11 cellular contexts compared by ENCODE assay signal in genomic region chr1:218473527-218473926, GRCh38.
A peak's percentile ranks its signal among the peaks of the same experiment; 100 is the strongest.
DNase-seq lines count a peak whose midpoint lies in the region; ATAC-seq, FAIRE-seq and TF ChIP-seq lines count a peak whose summit lies in the region.
"Had no signal": no experiment of that assay in that cellular context is flagged by ENCODE, and none has a peak within 500 bp of the region (broad histone marks: within the 10 kb centered on the region; RNA-seq: fewer than 3 reads in every experiment).

No MANE protein-coding gene starts in this region.

- intact Hi-C loops in left ventricle myocardium inferior (cut with micrococcal nuclease) (no loop called here), Right ventricle myocardium superior (cut with DNase I) (no loop called here), GM12878 (cut with micrococcal nuclease; ENCODE audit: unreplicated experiment) (no loop called here), adrenal gland (cut with DNase I) (no loop called here)

- no peaks in the 10 kb centered on the region for H4K20me1 ChIP-seq in GM12878 (ENCODE audit: control insufficient read depth, insufficient read depth)

- H3K4me1 ChIP-seq in left ventricle myocardium inferior (peaks cover 29% of the 10 kb centered on the region), GM12878 (ENCODE audit: control insufficient read depth, insufficient read depth, low read length) (no peaks in the 10 kb centered on the region), adrenal gland (replicated peaks in 1 of 2) (no peaks in the 10 kb centered on the region)

- no peak for TF ChIP-seq RAD21 in GM12878 (IDR thresholded peaks at IDR 0.05; ENCODE audit: insufficient read depth, low read depth, low read length)

- no peaks in the 10 kb centered on the region for H3K36me3 ChIP-seq in left ventricle myocardium inferior
- no peaks in the 10 kb centered on the region for H3K36me3 ChIP-seq in GM12878 (ENCODE audit: control insufficient read depth in 2 of 2, insufficient read depth in 2 of 2, low read length in 1 of 2)
- no peaks in the 10 kb centered on the region for H3K36me3 ChIP-seq in adrenal gland (replicated peaks in 1 of 2)

- H3K27ac ChIP-seq in left ventricle myocardium inferior (replicated peaks) (peak overlapping the region; percentile 36), GM12878 (ENCODE audit: control insufficient read depth, insufficient read depth) (no peak overlapping the region), adrenal gland (no peak overlapping the region)

- TF ChIP-seq CTCF in left ventricle myocardium inferior (IDR thresholded peaks at IDR 0.05; ENCODE audit: borderline replicate concordance): no peak
- TF ChIP-seq CTCF in GM12878 (IDR thresholded peaks at IDR 0.05 in 2 of 3, conservative IDR thresholded peaks at IDR 0.05 in 1 of 3; ENCODE audit: control insufficient read depth in 2 of 3, extremely low read depth in 1 of 3, insufficient read depth in 1 of 3, low read depth in 3 of 3, low read length in 3 of 3): no peak
- no peak for TF ChIP-seq CTCF in adrenal gland (IDR thresholded peaks at IDR 0.05)

- DNase-seq in left ventricle myocardium inferior (no peak), Right ventricle myocardium superior (no peak), GM12878 (ENCODE audit: low read depth, low spot score) (no peak), SIG-M5 (lab: John Stamatoyannopoulos, UW) (no peak), cerebellum (ENCODE audit: low spot score) (no peak), adrenal gland (no peak)
- no peak for DNase-seq in activated naive CD4-positive, alpha-beta T cell treated with anti-CD3 and anti-CD28 coated beads, Interleukin-2, amount 50 U/mL, for 16 hours
- DNase-seq: AML-193, immature natural killer cell had no signal

- H3K27me3 ChIP-seq in left ventricle myocardium inferior (ENCODE audit: low read depth) (no peaks in the 10 kb centered on the region), GM12878 (replicated peaks in 1 of 2; ENCODE audit: control insufficient read depth in 2 of 2, insufficient read depth in 2 of 2, low read length in 1 of 2) (no peaks in the 10 kb centered on the region), adrenal gland (no peaks in the 10 kb centered on the region)

- 2% methylated on average over 2 of the region's 2 CpGs for WGBS in GM12878 (ENCODE audit: insufficient coverage, insufficient replicate concordance, low lambda C conversion rate, missing lambda C conversion rate)
- 67 to 83% (median 77%) methylated on average over 2 of the region's 2 CpGs for WGBS in adrenal gland, 4 donors

- no peaks in the 10 kb centered on the region for H3K79me2 ChIP-seq in GM12878 (ENCODE audit: control insufficient read depth, insufficient read depth, low read length)

- H3K4me3 ChIP-seq in left ventricle myocardium inferior (no peak overlapping the region), GM12878 (no peak overlapping the region), adrenal gland (no peak overlapping the region)

- no peak for TF ChIP-seq EP300 in GM12878 (IDR thresholded peaks at IDR 0.05; ENCODE audit: borderline replicate concordance in 1 of 2, control insufficient read depth in 1 of 2, low read depth in 2 of 2, low read length in 2 of 2)

- CTCF ChIA-PET in GM12878 (lab: Yijun Ruan, JAX): no interaction called here

- BruUV-seq in GM12878 (replicated peaks; lab: Mats Ljungman, UMichigan): no TSS peak

- H2AFZ ChIP-seq in GM12878 (ENCODE audit: control insufficient read depth, low read depth, low read length): no peak overlapping the region

- ATAC-seq in Right ventricle myocardium superior (ENCODE audit: poor library complexity) (no peak), HG03469 (IDR thresholded peaks at IDR 0.05; ENCODE audit: unreplicated experiment) (peak; percentile 71), GM12878 (peak; percentile 57)

- H3K9ac ChIP-seq in GM12878 (ENCODE audit: control insufficient read depth, insufficient read depth, low read length): no peak overlapping the region

- no peak for FAIRE-seq in GM12878 (lab: Jason Lieb, UNC)
- FAIRE-seq: bronchial epithelial cell had no signal

- no peak overlapping the region for H3K4me2 ChIP-seq in GM12878 (ENCODE audit: control insufficient read depth, insufficient read depth)

- SMC1A ChIA-PET in GM12878 (lab: Charles Lee; ENCODE audit: uncharacterized antibody, unreplicated experiment): no interaction called here

- TF ChIP-seq POLR2A in GM12878 (IDR thresholded peaks at IDR 0.05; ENCODE audit: low read depth, low read length) (no peak), adrenal gland (IDR thresholded peaks at IDR 0.05) (no peak)

- in situ Hi-C loops in GM12878 (cut with MboI): no loop called here

- RAD21 ChIA-PET in GM12878 (lab: Charles Lee; ENCODE audit: unreplicated experiment): no interaction called here

- POLR2A ChIA-PET in GM12878 (lab: Charles Lee): no interaction called here

- H3K9me3 ChIP-seq in left ventricle myocardium inferior (replicated peaks) (no peaks in the 10 kb centered on the region), GM12878 (replicated peaks; ENCODE audit: control insufficient read depth, insufficient read depth, low read length) (no peaks in the 10 kb centered on the region), adrenal gland (replicated peaks in 1 of 3) (no peaks in the 10 kb centered on the region)

TF ChIP-seq in GM12878, 131 proteins besides CTCF, POLR2A, EP300 and RAD21:
- no peak for TF ChIP-seq MYB (IDR thresholded peaks at IDR 0.05; ENCODE audit: borderline replicate concordance, low read depth, low read length)
- no peak for TF ChIP-seq EGR1 (IDR thresholded peaks at IDR 0.05; ENCODE audit: borderline replicate concordance in 1 of 2, low read depth in 2 of 2, low read length in 2 of 2)
- TF ChIP-seq MEF2B (IDR thresholded peaks at IDR 0.05; ENCODE audit: partially characterized antibody, poor library complexity, severe bottlenecking): no peak
- TF ChIP-seq KLF5 (IDR thresholded peaks at IDR 0.05; ENCODE audit: partially characterized antibody): no peak
- no peak for TF ChIP-seq KDM1A (IDR thresholded peaks at IDR 0.05; ENCODE audit: borderline replicate concordance)
- TF ChIP-seq USF2 (IDR thresholded peaks at IDR 0.05; ENCODE audit: borderline replicate concordance, low read depth, low read length): no peak
- TF ChIP-seq SUZ12 (IDR thresholded peaks at IDR 0.05; ENCODE audit: unreplicated experiment): no peak
- no peak for TF ChIP-seq ASH2L (IDR thresholded peaks at IDR 0.05; ENCODE audit: borderline replicate concordance, low read depth)
- no peak for TF ChIP-seq RB1 (IDR thresholded peaks at IDR 0.05; ENCODE audit: borderline replicate concordance)
- TF ChIP-seq ETV6 (conservative IDR thresholded peaks at IDR 0.05 in 1 of 2, IDR thresholded peaks at IDR 0.05 in 1 of 2; ENCODE audit: borderline replicate concordance in 1 of 2, low read depth in 1 of 2): no peak
